2 cellular contexts compared by ENCODE assay signal in the genomic region with DNA sequence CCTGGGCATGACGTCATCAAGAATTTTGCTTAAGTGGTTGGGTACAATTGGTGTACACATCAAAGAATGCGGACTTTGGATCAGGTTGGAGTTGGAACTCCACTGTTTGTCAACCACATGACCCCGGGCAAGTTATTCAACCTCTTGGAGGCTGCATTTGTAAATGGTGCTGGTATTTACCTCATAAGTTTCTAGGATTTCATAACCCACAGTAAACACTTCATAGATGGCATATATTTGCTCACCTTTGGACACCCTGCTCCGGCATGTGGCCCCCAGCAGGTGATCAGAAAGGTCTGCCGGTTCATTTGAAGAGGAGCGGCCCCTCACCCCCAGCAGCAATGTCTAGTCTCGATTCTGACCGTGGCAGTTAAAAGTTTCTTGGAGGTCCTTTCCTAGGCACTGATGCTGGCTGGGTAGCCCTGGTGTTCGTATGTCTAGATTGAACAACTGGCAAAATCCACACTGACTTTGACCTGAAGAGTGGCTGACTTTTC.
A peak's percentile ranks its signal among the peaks of the same experiment; 100 is the strongest.
TF ChIP-seq lines count a peak whose summit lies in the region.

No MANE protein-coding gene starts in this region.

TF ChIP-seq in A549, 52 proteins besides CTCF, POLR2A, EP300 and RAD21 (continued from another document):
- TF ChIP-seq ZFP36 (IDR thresholded peaks at IDR 0.05; ENCODE audit: borderline replicate concordance, partially characterized antibody) (no peak), JUN (IDR thresholded peaks at IDR 0.05) (peak; percentile 98 to 99), EHMT2 (IDR thresholded peaks at IDR 0.05; ENCODE audit: low read depth) (no peak), CBX2 (IDR thresholded peaks at IDR 0.05; ENCODE audit: borderline replicate concordance, low read depth) (no peak), GATA3 (IDR thresholded peaks at IDR 0.05; ENCODE audit: borderline replicate concordance) (peak; percentile 89), HOXA7 (CRISPR knock-in tag; IDR thresholded peaks at IDR 0.05) (no peak), ZC3H11A (IDR thresholded peaks at IDR 0.05) (no peak), FOSB (CRISPR knock-in tag; IDR thresholded peaks at IDR 0.05) (no peak), POLR2AphosphoS2 (conservative IDR thresholded peaks at IDR 0.05; ENCODE audit: low read length) (no peak; the same call in 1 of the 2 replicates), RCOR1 (IDR thresholded peaks at IDR 0.05; ENCODE audit: low read depth, low read length) (no peak), SREBF2 (IDR thresholded peaks at IDR 0.05) (no peak), CHD4 (IDR thresholded peaks at IDR 0.05; ENCODE audit: borderline replicate concordance) (no peak), TP53 (CRISPR knock-in tag; IDR thresholded peaks at IDR 0.05) (no peak), FOSL2 (IDR thresholded peaks at IDR 0.05) (peak; percentile 65; the same call in 1 of the 2 replicates), FOSL2 (CRISPR knock-in tag; IDR thresholded peaks at IDR 0.05) (peak; percentile 86), RFX5 (IDR thresholded peaks at IDR 0.05) (no peak), MYC (IDR thresholded peaks at IDR 0.05; ENCODE audit: borderline replicate concordance, low read length) (no peak), HOXB13 (CRISPR knock-in tag; IDR thresholded peaks at IDR 0.05; ENCODE audit: low read depth) (no peak), RNF2 (IDR thresholded peaks at IDR 0.05; ENCODE audit: borderline replicate concordance, low read depth) (no peak), FOXS1 (CRISPR knock-in tag; IDR thresholded peaks at IDR 0.05) (no peak), NFE2L2 (conservative IDR thresholded peaks at IDR 0.05; ENCODE audit: low read length) (no peak), BHLHE40 (IDR thresholded peaks at IDR 0.05; ENCODE audit: low read depth, low read length) (no peak), SMC3 (IDR thresholded peaks at IDR 0.05) (peak; percentile 57), KDM5A (IDR thresholded peaks at IDR 0.05) (no peak), JUNB (IDR thresholded peaks at IDR 0.05) (peak; percentile 88), TFCP2L1 (CRISPR knock-in tag; IDR thresholded peaks at IDR 0.05) (no peak), CHD2 (IDR thresholded peaks at IDR 0.05; ENCODE audit: low read length, partially characterized antibody) (no peak), HEYL (CRISPR knock-in tag; IDR thresholded peaks at IDR 0.05) (no peak), RARB (CRISPR knock-in tag; IDR thresholded peaks at IDR 0.05) (peak; percentile 50; the same call in 1 of the 2 replicates), ESRRA (IDR thresholded peaks at IDR 0.05; ENCODE audit: borderline replicate concordance, low read length) (peak; percentile 70; the same call in 1 of the 2 replicates), CEBPB (IDR thresholded peaks at IDR 0.05) (peak; percentile 88 to 97)
- TF ChIP-seq, protein P1, sequence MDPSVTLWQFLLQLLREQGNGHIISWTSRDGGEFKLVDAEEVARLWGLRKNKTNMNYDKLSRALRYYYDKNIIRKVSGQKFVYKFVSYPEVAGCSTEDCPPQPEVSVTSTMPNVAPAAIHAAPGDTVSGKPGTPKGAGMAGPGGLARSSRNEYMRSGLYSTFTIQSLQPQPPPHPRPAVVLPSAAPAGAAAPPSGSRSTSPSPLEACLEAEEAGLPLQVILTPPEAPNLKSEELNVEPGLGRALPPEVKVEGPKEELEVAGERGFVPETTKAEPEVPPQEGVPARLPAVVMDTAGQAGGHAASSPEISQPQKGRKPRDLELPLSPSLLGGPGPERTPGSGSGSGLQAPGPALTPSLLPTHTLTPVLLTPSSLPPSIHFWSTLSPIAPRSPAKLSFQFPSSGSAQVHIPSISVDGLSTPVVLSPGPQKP (IDR thresholded peaks at IDR 0.05; ENCODE audit: low read depth, low read length): no peak
- TF ChIP-seq, protein P2, sequence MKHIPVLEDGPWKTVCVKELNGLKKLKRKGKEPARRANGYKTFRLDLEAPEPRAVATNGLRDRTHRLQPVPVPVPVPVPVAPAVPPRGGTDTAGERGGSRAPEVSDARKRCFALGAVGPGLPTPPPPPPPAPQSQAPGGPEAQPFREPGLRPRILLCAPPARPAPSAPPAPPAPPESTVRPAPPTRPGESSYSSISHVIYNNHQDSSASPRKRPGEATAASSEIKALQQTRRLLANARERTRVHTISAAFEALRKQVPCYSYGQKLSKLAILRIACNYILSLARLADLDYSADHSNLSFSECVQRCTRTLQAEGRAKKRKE (CRISPR knock-in tag; IDR thresholded peaks at IDR 0.05; ENCODE audit: low read depth): no peak
- TF ChIP-seq, protein P3, sequence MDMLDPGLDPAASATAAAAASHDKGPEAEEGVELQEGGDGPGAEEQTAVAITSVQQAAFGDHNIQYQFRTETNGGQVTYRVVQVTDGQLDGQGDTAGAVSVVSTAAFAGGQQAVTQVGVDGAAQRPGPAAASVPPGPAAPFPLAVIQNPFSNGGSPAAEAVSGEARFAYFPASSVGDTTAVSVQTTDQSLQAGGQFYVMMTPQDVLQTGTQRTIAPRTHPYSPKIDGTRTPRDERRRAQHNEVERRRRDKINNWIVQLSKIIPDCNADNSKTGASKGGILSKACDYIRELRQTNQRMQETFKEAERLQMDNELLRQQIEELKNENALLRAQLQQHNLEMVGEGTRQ (IDR thresholded peaks at IDR 0.05): 0 out of 2 replicates have a peak, but pooled peaks have one; percentile 5
- TF ChIP-seq, protein P4, sequence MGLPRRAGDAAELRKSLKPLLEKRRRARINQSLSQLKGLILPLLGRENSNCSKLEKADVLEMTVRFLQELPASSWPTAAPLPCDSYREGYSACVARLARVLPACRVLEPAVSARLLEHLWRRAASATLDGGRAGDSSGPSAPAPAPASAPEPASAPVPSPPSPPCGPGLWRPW (IDR thresholded peaks at IDR 0.05): peak; percentile 91
- TF ChIP-seq, protein P5, sequence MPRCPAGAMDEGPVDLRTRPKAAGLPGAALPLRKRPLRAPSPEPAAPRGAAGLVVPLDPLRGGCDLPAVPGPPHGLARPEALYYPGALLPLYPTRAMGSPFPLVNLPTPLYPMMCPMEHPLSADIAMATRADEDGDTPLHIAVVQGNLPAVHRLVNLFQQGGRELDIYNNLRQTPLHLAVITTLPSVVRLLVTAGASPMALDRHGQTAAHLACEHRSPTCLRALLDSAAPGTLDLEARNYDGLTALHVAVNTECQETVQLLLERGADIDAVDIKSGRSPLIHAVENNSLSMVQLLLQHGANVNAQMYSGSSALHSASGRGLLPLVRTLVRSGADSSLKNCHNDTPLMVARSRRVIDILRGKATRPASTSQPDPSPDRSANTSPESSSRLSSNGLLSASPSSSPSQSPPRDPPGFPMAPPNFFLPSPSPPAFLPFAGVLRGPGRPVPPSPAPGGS (IDR thresholded peaks at IDR 0.05): peak; percentile 98

TF ChIP-seq in liver, 16 proteins besides CTCF, POLR2A, EP300 and RAD21 (continued from another document):
- TF ChIP-seq, protein P6, sequence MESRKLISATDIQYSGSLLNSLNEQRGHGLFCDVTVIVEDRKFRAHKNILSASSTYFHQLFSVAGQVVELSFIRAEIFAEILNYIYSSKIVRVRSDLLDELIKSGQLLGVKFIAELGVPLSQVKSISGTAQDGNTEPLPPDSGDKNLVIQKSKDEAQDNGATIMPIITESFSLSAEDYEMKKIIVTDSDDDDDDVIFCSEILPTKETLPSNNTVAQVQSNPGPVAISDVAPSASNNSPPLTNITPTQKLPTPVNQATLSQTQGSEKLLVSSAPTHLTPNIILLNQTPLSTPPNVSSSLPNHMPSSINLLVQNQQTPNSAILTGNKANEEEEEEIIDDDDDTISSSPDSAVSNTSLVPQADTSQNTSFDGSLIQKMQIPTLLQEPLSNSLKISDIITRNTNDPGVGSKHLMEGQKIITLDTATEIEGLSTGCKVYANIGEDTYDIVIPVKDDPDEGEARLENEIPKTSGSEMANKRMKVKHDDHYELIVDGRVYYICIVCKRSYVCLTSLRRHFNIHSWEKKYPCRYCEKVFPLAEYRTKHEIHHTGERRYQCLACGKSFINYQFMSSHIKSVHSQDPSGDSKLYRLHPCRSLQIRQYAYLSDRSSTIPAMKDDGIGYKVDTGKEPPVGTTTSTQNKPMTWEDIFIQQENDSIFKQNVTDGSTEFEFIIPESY (IDR thresholded peaks at IDR 0.05): peak; percentile 77
- TF ChIP-seq YY1 (IDR thresholded peaks at IDR 0.05) (peak; percentile 79), HNF4G (IDR thresholded peaks at IDR 0.05) (peak; percentile 98)
